Comparison of ENCODE assay signal across 11 cellular contexts in the genomic region with DNA sequence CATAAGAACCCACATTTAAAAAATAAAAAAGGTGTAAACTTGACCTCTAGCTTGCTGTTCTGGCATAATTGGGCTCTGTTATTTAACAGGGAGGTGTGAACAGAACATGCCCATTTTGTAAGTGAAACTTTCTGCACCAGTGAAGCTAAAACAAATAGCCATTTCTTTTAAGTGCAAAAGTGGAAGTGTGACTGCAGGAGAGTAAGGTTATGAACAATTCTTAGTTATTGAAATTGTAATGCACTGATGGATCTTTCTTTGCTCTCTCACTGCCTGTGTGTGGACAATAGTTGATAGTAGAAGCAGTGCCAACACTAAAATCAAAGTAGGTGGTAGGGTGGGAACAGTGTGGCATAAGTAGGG. TPM values are rescaled to one million over a fixed set of nuclear protein-coding genes. Genes with fewer than 3 reads are reported as not detected.
DNase-seq lines count a peak whose midpoint lies in the region; ATAC-seq lines count a peak whose summit lies in the region.
"Had no signal": no experiment of that assay in that cellular context is flagged by ENCODE, and none has a peak within 500 bp of the region (broad histone marks: within the 10 kb centered on the region; RNA-seq: fewer than 3 reads in every experiment).

No MANE protein-coding gene starts in this region.

- peaks cover 14% of the 10 kb centered on the region for H3K27me3 Mint-ChIP-seq in activated T-cell treated with anti-CD3 and anti-CD28 coated beads, Interleukin-2, amount 50 U/mL, for 72 hours (ENCODE audit: low read depth)

- no peak for ATAC-seq in activated T-cell treated with anti-CD3 and anti-CD28 coated beads, Interleukin-2, amount 50 U/mL, for 72 hours (replicated peaks in 1 of 2)
- ATAC-seq in GM21825 (IDR thresholded peaks at IDR 0.05; ENCODE audit: unreplicated experiment) (peak; percentile 83), HG03457 (IDR thresholded peaks at IDR 0.05; ENCODE audit: unreplicated experiment) (peak; percentile 63)
- ATAC-seq in stimulated activated effector memory CD8-positive, alpha-beta T cell treated with anti-CD3 and anti-CD28 coated beads, Interleukin-12 subunit alpha, Interleukin-12 subunit beta, amount 100 ng/mL, for 72 hours: no peak

- H3K9me3 Mint-ChIP-seq in activated T-cell treated with anti-CD3 and anti-CD28 coated beads, Interleukin-2, amount 50 U/mL, for 72 hours: no peaks in the 10 kb centered on the region
- H3K9me3 Mint-ChIP-seq in stimulated activated effector memory CD8-positive, alpha-beta T cell treated with anti-CD3 and anti-CD28 coated beads, Interleukin-12 subunit alpha, Interleukin-12 subunit beta, amount 100 ng/mL, for 72 hours: no peaks in the 10 kb centered on the region

- H3K36me3 Mint-ChIP-seq in activated T-cell treated with anti-CD3 and anti-CD28 coated beads, Interleukin-2, amount 50 U/mL, for 72 hours (ENCODE audit: insufficient read depth in 2 of 2): peaks cover 22 to 44% of the 10 kb centered on the region in 2 donors
- H3K36me3 Mint-ChIP-seq in stimulated activated effector memory CD8-positive, alpha-beta T cell treated with anti-CD3 and anti-CD28 coated beads, Interleukin-12 subunit alpha, Interleukin-12 subunit beta, amount 100 ng/mL, for 72 hours: peaks cover 39% of the 10 kb centered on the region

- H3K4me3 Mint-ChIP-seq in activated T-cell treated with anti-CD3 and anti-CD28 coated beads, Interleukin-2, amount 50 U/mL, for 72 hours: peak overlapping the region in 1 of 2 donors; percentile 32
- peak overlapping the region; percentile 32 for H3K4me3 Mint-ChIP-seq in stimulated activated effector memory CD8-positive, alpha-beta T cell treated with anti-CD3 and anti-CD28 coated beads, Interleukin-12 subunit alpha, Interleukin-12 subunit beta, amount 100 ng/mL, for 72 hours
- H3K4me3 Mint-ChIP-seq: neural crest cell had no signal

- DNase-seq in activated T-cell treated with anti-CD3 and anti-CD28 coated beads, Interleukin-2, amount 50 U/mL, for 72 hours: no peak
- DNase-seq in activated T-cell treated with anti-CD3 and anti-CD28 coated beads for 4 hours (no peak), HCEC 1CT (no peak), NCI-H2107 treated with DMSO at 0.1 percent for 48 hours (lab: John Stamatoyannopoulos, UW; ENCODE audit: unreplicated experiment) (no peak), AG08396 (ENCODE audit: low spot score) (no peak)
- no peak for DNase-seq in stimulated activated effector memory CD8-positive, alpha-beta T cell treated with anti-CD3 and anti-CD28 coated beads, Interleukin-12 subunit alpha, Interleukin-12 subunit beta, amount 100 ng/mL, for 72 hours (ENCODE audit: low spot score in 2 of 2)

- H3K27ac Mint-ChIP-seq in activated T-cell treated with anti-CD3 and anti-CD28 coated beads, Interleukin-2, amount 50 U/mL, for 72 hours: peak overlapping the region; percentile 38
- H3K27ac Mint-ChIP-seq in stimulated activated effector memory CD8-positive, alpha-beta T cell treated with anti-CD3 and anti-CD28 coated beads, Interleukin-12 subunit alpha, Interleukin-12 subunit beta, amount 100 ng/mL, for 72 hours: peak overlapping the region; percentile 85

- H3K4me1 Mint-ChIP-seq in activated T-cell treated with anti-CD3 and anti-CD28 coated beads, Interleukin-2, amount 50 U/mL, for 72 hours (ENCODE audit: low read depth): peaks cover 32% of the 10 kb centered on the region
- peaks cover 33% of the 10 kb centered on the region for H3K4me1 Mint-ChIP-seq in stimulated activated effector memory CD8-positive, alpha-beta T cell treated with anti-CD3 and anti-CD28 coated beads, Interleukin-12 subunit alpha, Interleukin-12 subunit beta, amount 100 ng/mL, for 72 hours
- H3K4me1 Mint-ChIP-seq: neural crest cell had no signal

RNA-seq across cellular contexts. Expression of a gene that starts 12.6 kb away (rescaled TPM):
- total RNA-seq in activated T-cell treated with anti-CD3 and anti-CD28 coated beads, Interleukin-2, amount 50 U/mL, for 72 hours: 10 to 100 TPM; 81.3 to 82.7 TPM
- total RNA-seq: hepatocyte, LHCN-M2, neural crest cell had no signal

Comparison
In these comparisons a context has a peak if more than half of its experiments do, and no peak if none do; other contexts are left out.
1. ATAC-seq: peak in GM21825 (single experiment) and HG03457 (single experiment); none in activated T-cell treated with anti-CD3 and anti-CD28 coated beads, Interleukin-2, amount 50 U/mL, for 72 hours (0 of 2) and stimulated activated effector memory CD8-positive, alpha-beta T cell treated with anti-CD3 and anti-CD28 coated beads, Interleukin-12 subunit alpha, Interleukin-12 subunit beta, amount 100 ng/mL, for 72 hours (single experiment).